ENCODE assay signal across 11 cellular contexts in the genomic region with DNA sequence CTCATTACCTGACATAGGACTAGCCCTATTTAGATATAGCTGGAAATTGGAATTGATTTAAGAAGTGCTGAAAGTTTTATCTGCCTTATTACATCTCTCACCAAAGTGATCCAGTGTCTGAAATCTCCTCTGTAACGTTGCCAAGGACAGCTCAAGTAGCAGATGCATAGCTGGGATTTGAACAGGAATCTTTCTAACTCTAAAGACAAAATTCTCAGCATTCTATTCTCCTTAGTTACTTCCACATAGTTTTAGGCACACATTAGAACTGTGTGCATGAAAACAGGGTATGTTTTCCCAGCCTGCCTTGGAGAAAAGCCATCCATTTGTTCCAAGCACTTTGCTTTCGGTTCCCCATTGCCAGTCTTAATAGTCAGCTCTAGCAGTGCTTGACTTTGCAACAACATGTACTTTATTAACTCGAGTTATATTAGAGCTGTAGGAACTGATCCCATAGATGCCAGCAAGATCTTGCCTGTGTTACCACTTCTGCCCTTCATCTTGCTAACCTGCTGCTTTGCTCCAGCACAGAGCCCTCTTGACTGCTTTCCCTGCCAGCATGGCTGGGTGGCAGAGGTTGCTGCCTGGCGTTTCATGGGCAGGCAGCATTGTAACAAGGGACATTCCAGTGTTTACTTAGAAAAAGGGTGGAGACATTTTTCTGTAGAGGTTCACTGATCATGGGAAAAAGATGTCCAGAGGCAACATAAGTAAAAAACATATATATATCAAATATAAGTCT. TPM values are rescaled to one million over a fixed set of nuclear protein-coding genes. Genes with fewer than 3 reads are reported as not detected.
DNase-seq lines count a peak whose midpoint lies in the region; ATAC-seq, FAIRE-seq and TF ChIP-seq lines count a peak whose summit lies in the region.
"Had no signal": no experiment of that assay in that cellular context is flagged by ENCODE, and none has a peak within 500 bp of the region (broad histone marks: within the 10 kb centered on the region; RNA-seq: fewer than 3 reads in every experiment).

No MANE protein-coding gene starts in this region.

- H2AK5ac ChIP-seq in IMR-90 (ENCODE audit: low read depth, low read length) (peak overlapping the region; percentile 37), H1 (ENCODE audit: low read depth, low read length) (no peak overlapping the region)

- no peak overlapping the region for H3K27ac Mint-ChIP-seq in CD14-positive monocyte
- H3K27ac Mint-ChIP-seq: activated T-helper 17 cell treated with anti-CD3 and anti-CD28 coated beads, Interleukin-2, amount 50 U/mL, for 72 hours; CD8-positive, alpha-beta T cell; stimulated activated memory B cell treated with anti-CD40 and anti-IgM and Interleukin-4, amounts not matched to agents 10 μg/mL and 1 μg/mL and 100 μg/mL, for 72 hours had no signal

- ATAC-seq in IMR-90 (ENCODE audit: low read depth) (peak; percentile 70), body of pancreas (no peak)
- ATAC-seq: activated T-helper 17 cell treated with anti-CD3 and anti-CD28 coated beads, Interleukin-2, amount 50 U/mL, for 72 hours; CD8-positive, alpha-beta T cell; stimulated activated memory B cell treated with anti-CD40 and anti-IgM and Interleukin-4, amounts not matched to agents 10 μg/mL and 1 μg/mL and 100 μg/mL, for 72 hours had no signal

- H2BK15ac ChIP-seq in IMR-90 (ENCODE audit: low read depth, low read length): peak overlapping the region; percentile 60; the same call in 1 of the 3 replicates
- H2BK15ac ChIP-seq in H1 (ENCODE audit: low read length): no peak overlapping the region

- H3K36me3 ChIP-seq in IMR-90 (ENCODE audit: control insufficient read depth, insufficient read depth, low read length): no peaks in the 10 kb centered on the region
- H3K36me3 ChIP-seq in H1 (ENCODE audit: control insufficient read depth in 2 of 4, insufficient read depth in 4 of 4, low read length in 3 of 4): no peaks in the 10 kb centered on the region
- H3K36me3 ChIP-seq in body of pancreas (replicated peaks in 1 of 2; ENCODE audit: insufficient read depth in 1 of 2, low read depth in 2 of 2): no peaks in the 10 kb centered on the region

- H3K36me3 Mint-ChIP-seq in CD14-positive monocyte: no peaks in the 10 kb centered on the region
- H3K36me3 Mint-ChIP-seq: CD8-positive, alpha-beta T cell; stimulated activated memory B cell treated with anti-CD40 and anti-IgM and Interleukin-4, amounts not matched to agents 10 μg/mL and 1 μg/mL and 100 μg/mL, for 72 hours had no signal

- H3K4ac ChIP-seq in IMR-90 (ENCODE audit: low read depth, low read length) (peak overlapping the region; percentile 31; the same call in 1 of the 2 replicates), H1 (replicated peaks; ENCODE audit: insufficient read length, low read depth, low read length) (no peak overlapping the region)

- CTCF ChIA-PET in IMR-90 (lab: Yijun Ruan, JAX) (interaction anchor here (0.5 kb wide), 1 partner anchor 31 kb away, joined by 5 read pairs; no protein-coding TSS in a partner anchor), H1 (lab: Charles Lee; ENCODE audit: partially characterized antibody) (no interaction called here)

- H3K79me1 ChIP-seq in IMR-90 (ENCODE audit: low read depth in 1 of 2, low read length in 2 of 2) (no peaks in the 10 kb centered on the region), H1 (ENCODE audit: low read depth, low read length) (no peaks in the 10 kb centered on the region)

- TF ChIP-seq POLR2A in IMR-90 (IDR thresholded peaks at IDR 0.05; ENCODE audit: low read depth, low read length) (no peak), H1 (IDR thresholded peaks at IDR 0.05; ENCODE audit: control extremely low read depth in 1 of 2, low read depth in 2 of 2, low read length in 2 of 2) (no peak), body of pancreas (IDR thresholded peaks at IDR 0.05) (no peak)

- H4K5ac ChIP-seq in IMR-90 (ENCODE audit: low read depth, low read length): no peak overlapping the region; the same call in 1 of the 2 replicates
- no peak overlapping the region for H4K5ac ChIP-seq in H1 (ENCODE audit: insufficient read length, low read depth, low read length)

- H3K9me3 Mint-ChIP-seq in CD14-positive monocyte: peaks cover 0 to 3% (median 0%) of the 10 kb centered on the region in 7 donors
- H3K9me3 Mint-ChIP-seq: activated T-helper 17 cell treated with anti-CD3 and anti-CD28 coated beads, Interleukin-2, amount 50 U/mL, for 72 hours; CD8-positive, alpha-beta T cell had no signal

- no peak for FAIRE-seq in H1 (lab: Jason Lieb, UNC)

- dilution Hi-C loops in IMR-90 (cut with HindIII; ENCODE audit: low sequenced_read_pairs, unreplicated experiment): no loop called here

- peak overlapping the region; percentile 59 for H2BK120ac ChIP-seq in IMR-90 (ENCODE audit: low read depth, low read length)
- no peak overlapping the region for H2BK120ac ChIP-seq in H1 (replicated peaks; ENCODE audit: low read depth, low read length)

- H3K79me2 ChIP-seq in H1 (ENCODE audit: control insufficient read depth in 1 of 2, insufficient read depth in 2 of 2, low read length in 2 of 2): no peaks in the 10 kb centered on the region

- peak overlapping the region; percentile 63; the same call in 1 of the 2 replicates for H3K23ac ChIP-seq in IMR-90 (ENCODE audit: low read depth, low read length)
- H3K23ac ChIP-seq in H1 (ENCODE audit: insufficient read length): no peak overlapping the region

- H3K4me3 ChIP-seq in IMR-90 (ENCODE audit: insufficient read depth, low read depth, low read length) (no peak overlapping the region), H1 (ENCODE audit: extremely low read depth in 1 of 4, insufficient read depth in 2 of 4, low read depth in 3 of 4, low read length in 4 of 4) (no peak overlapping the region), body of pancreas (no peak overlapping the region)

- H3K4me2 ChIP-seq in IMR-90 (ENCODE audit: low read depth, low read length) (peak overlapping the region; percentile 65), H1 (ENCODE audit: insufficient read depth in 1 of 2, low read depth in 2 of 2, low read length in 2 of 2) (no peak overlapping the region)

- TF ChIP-seq CTCF in IMR-90 (conservative IDR thresholded peaks at IDR 0.05; ENCODE audit: low read depth, low read length) (no peak), H1 (IDR thresholded peaks at IDR 0.05; ENCODE audit: control extremely low read depth in 1 of 3, insufficient read depth in 1 of 3, low read depth in 1 of 3, low read length in 3 of 3) (no peak), CD14-positive monocyte (IDR thresholded peaks at IDR 0.05) (no peak), body of pancreas (IDR thresholded peaks at IDR 0.05) (no peak)

- no CpG with 5 or more reads among the region's 4 CpGs for WGBS in IMR-90 (ENCODE audit: extremely low coverage in 2 of 2, insufficient read length in 1 of 2), 2 experiments
- WGBS in H1 (ENCODE audit: extremely low coverage in 1 of 2, insufficient coverage in 1 of 2, insufficient read length in 1 of 2, insufficient replicate concordance in 2 of 2, low coverage in 1 of 2, low lambda C conversion rate in 2 of 2, missing lambda C conversion rate in 1 of 2), 2 experiments: 81% methylated on average over 4 of the region's 4 CpGs; no CpG with 5 or more reads in 1 of the 2 experiments
- WGBS in body of pancreas, 2 donors: 52 to 54% methylated on average over 4 of the region's 4 CpGs

- peak overlapping the region; percentile 85 for H2AFZ ChIP-seq in IMR-90 (replicated peaks; ENCODE audit: low read length, poor library complexity)
- peak overlapping the region; percentile 80; the same call in 1 of the 2 replicates for H2AFZ ChIP-seq in H1 (ENCODE audit: low read length)

- H2AK9ac ChIP-seq in IMR-90 (replicated peaks; ENCODE audit: low read depth, low read length, poor library complexity): peak overlapping the region; percentile 11

- 0 out of 2 replicates have a peak overlapping the region, but pooled peaks have one; percentile 14 for H4K91ac ChIP-seq in IMR-90 (ENCODE audit: insufficient read depth, low read depth, low read length)
- no peak overlapping the region for H4K91ac ChIP-seq in H1 (replicated peaks; ENCODE audit: insufficient read length, low read length)

- H3K27me3 ChIP-seq in IMR-90 (ENCODE audit: control insufficient read depth, insufficient read depth, low read length) (no peaks in the 10 kb centered on the region), H1 (replicated peaks in 1 of 4; ENCODE audit: control insufficient read depth in 3 of 4, extremely low read depth in 1 of 4, insufficient read depth in 3 of 4, low read length in 3 of 4) (no peaks in the 10 kb centered on the region), body of pancreas (no peaks in the 10 kb centered on the region)

- peaks cover 7% of the 10 kb centered on the region for H3K4me1 ChIP-seq in IMR-90 (ENCODE audit: control insufficient read depth, insufficient read depth, low read length)
- no peaks in the 10 kb centered on the region for H3K4me1 ChIP-seq in H1 (replicated peaks in 1 of 4; ENCODE audit: control insufficient read depth in 3 of 4, insufficient read depth in 4 of 4, low read length in 3 of 4)
- H3K4me1 ChIP-seq in body of pancreas: peaks cover 9% of the 10 kb centered on the region

- H3K4me1 Mint-ChIP-seq in CD14-positive monocyte: no peaks in the 10 kb centered on the region
- H3K4me1 Mint-ChIP-seq: activated T-helper 17 cell treated with anti-CD3 and anti-CD28 coated beads, Interleukin-2, amount 50 U/mL, for 72 hours; stimulated activated memory B cell treated with anti-CD40 and anti-IgM and Interleukin-4, amounts not matched to agents 10 μg/mL and 1 μg/mL and 100 μg/mL, for 72 hours had no signal

- no peak overlapping the region for H3K9ac ChIP-seq in IMR-90 (ENCODE audit: low read depth, low read length)
- no peak overlapping the region for H3K9ac ChIP-seq in H1 (replicated peaks in 1 of 4; ENCODE audit: extremely low read depth in 1 of 4, low read depth in 3 of 4, low read length in 3 of 4)

- in situ Hi-C loops in IMR-90 (cut with MboI; ENCODE audit: low sequenced_read_pairs): no loop called here

- BruUV-seq in IMR-90 (replicated peaks; lab: Mats Ljungman, UMichigan): no TSS peak

- TF ChIP-seq EP300 in H1 (IDR thresholded peaks at IDR 0.05; ENCODE audit: borderline replicate concordance in 1 of 2, low read depth in 2 of 2, low read length in 2 of 2): no peak

- intact Hi-C loops in IMR-90 (cut with micrococcal nuclease) (no loop called here), CD14-positive monocyte (cut with micrococcal nuclease) (no loop called here), body of pancreas (cut with DNase I) (no loop called here)

- H3K14ac ChIP-seq in IMR-90 (replicated peaks; ENCODE audit: low read depth, low read length) (peak overlapping the region; percentile 50), H1 (ENCODE audit: insufficient read length) (no peak overlapping the region)

- peaks cover 14 to 21% (median 20%) of the 10 kb centered on the region in 3 donors for H3K27me3 Mint-ChIP-seq in CD14-positive monocyte (ENCODE audit: low read depth in 3 of 3)

- H3K56ac ChIP-seq in IMR-90 (ENCODE audit: extremely low read depth, insufficient read depth, low read length) (no peak overlapping the region), H1 (replicated peaks; ENCODE audit: insufficient read length, low read depth, low read length) (no peak overlapping the region)

- H3K9me3 ChIP-seq in IMR-90 (ENCODE audit: control insufficient read depth, insufficient read depth, low read length): no peaks in the 10 kb centered on the region
- H3K9me3 ChIP-seq in H1 (ENCODE audit: insufficient read depth in 2 of 2, low read depth in 1 of 2, low read length in 1 of 2): no peaks in the 10 kb centered on the region
- H3K9me3 ChIP-seq in body of pancreas: no peaks in the 10 kb centered on the region

- H2BK5ac ChIP-seq in IMR-90 (ENCODE audit: low read depth, low read length, poor library complexity, severe bottlenecking) (peak overlapping the region; percentile 40), H1 (ENCODE audit: low read depth, low read length) (no peak overlapping the region)

- POLR2A ChIA-PET in IMR-90 (lab: Charles Lee; ENCODE audit: unreplicated experiment): no interaction called here
- POLR2A ChIA-PET in H1 (lab: Charles Lee; ENCODE audit: partially characterized antibody): no interaction called here

- H3K18ac ChIP-seq in IMR-90 (ENCODE audit: low read depth, low read length) (peak overlapping the region; percentile 89; the same call in 1 of the 2 replicates), H1 (ENCODE audit: extremely low read depth, low read length) (no peak overlapping the region)

- peak overlapping the region; percentile 75; the same call in 1 of the 2 replicates for H3K27ac ChIP-seq in IMR-90 (ENCODE audit: insufficient read depth, low read length)
- no peak overlapping the region for H3K27ac ChIP-seq in H1 (ENCODE audit: low read depth, low read length)
- no peak overlapping the region for H3K27ac ChIP-seq in body of pancreas

- TF ChIP-seq RAD21 in IMR-90 (IDR thresholded peaks at IDR 0.05; ENCODE audit: low read length) (no peak), H1 (IDR thresholded peaks at IDR 0.05 in 1 of 2, conservative IDR thresholded peaks at IDR 0.05 in 1 of 2; ENCODE audit: low read depth in 2 of 2, low read length in 2 of 2) (no peak)

- H3K4me3 Mint-ChIP-seq in CD14-positive monocyte: no peak overlapping the region
- H3K4me3 Mint-ChIP-seq: activated T-helper 17 cell treated with anti-CD3 and anti-CD28 coated beads, Interleukin-2, amount 50 U/mL, for 72 hours; CD8-positive, alpha-beta T cell; stimulated activated memory B cell treated with anti-CD40 and anti-IgM and Interleukin-4, amounts not matched to agents 10 μg/mL and 1 μg/mL and 100 μg/mL, for 72 hours had no signal

- no peak overlapping the region for H2BK12ac ChIP-seq in H1 (ENCODE audit: low read depth, low read length)

- H4K8ac ChIP-seq in IMR-90 (ENCODE audit: low read depth in 2 of 2, low read length in 2 of 2): peak overlapping the region in 1 of 2 experiments; percentile 76; a peak in 2 of 4 replicates
- no peak overlapping the region for H4K8ac ChIP-seq in H1 (ENCODE audit: extremely low read depth, insufficient read depth, low read length)

- H3K23me2 ChIP-seq in H1 (ENCODE audit: low read depth, low read length): no peaks in the 10 kb centered on the region

- peak overlapping the region; percentile 59; the same call in 1 of the 2 replicates for H2BK20ac ChIP-seq in IMR-90 (ENCODE audit: low read depth, low read length)
- H2BK20ac ChIP-seq in H1 (ENCODE audit: low read length): no peak overlapping the region

- peak; percentile 48 for DNase-seq in AG08396 (ENCODE audit: low spot score)
- peak; percentile 69 for DNase-seq in IMR-90
- no peak for DNase-seq in H1 (ENCODE audit: low read depth in 1 of 2, low spot score in 2 of 2)
- DNase-seq in midbrain (lab: John Stamatoyannopoulos, UW): peak; percentile 18
- no peak for DNase-seq in NCI-H2081 (lab: John Stamatoyannopoulos, UW)
- DNase-seq in D341Med (ENCODE audit: low spot score): no peak
- no peak for DNase-seq in CD14-positive monocyte (ENCODE audit: low spot score)
- DNase-seq in body of pancreas: no peak
- DNase-seq: CD8-positive, alpha-beta T cell had no signal

- H4K20me1 ChIP-seq in IMR-90 (ENCODE audit: insufficient read depth, low read length): no peaks in the 10 kb centered on the region
- H4K20me1 ChIP-seq in H1 (replicated peaks in 1 of 2; ENCODE audit: control insufficient read depth in 1 of 2, insufficient read depth in 2 of 2, low read length in 2 of 2): no peaks in the 10 kb centered on the region

- H3K9me1 ChIP-seq in IMR-90 (ENCODE audit: insufficient read depth, low read length): peaks cover 5% of the 10 kb centered on the region

RNA-seq across cellular contexts. Expression of a gene that starts 56.1 kb away (rescaled TPM):
- total RNA-seq in IMR-90 (2012; rRNA removed): not detected in 2 replicates
- not detected in 2 replicates for polyA plus RNA-seq in IMR-90 (2012; rRNA removed)
- polyA plus RNA-seq in IMR-90 (2012; cell fraction: cytosol; rRNA removed): not detected in 2 replicates
- not detected in 2 replicates for polyA plus RNA-seq in IMR-90 (2012; cell fraction: nucleus; rRNA removed; ENCODE audit: low replicate concordance)
- not detected in 2 replicates for total RNA-seq in H1 (2021; fragmentation: NEBNext Ultra II Directional; extraction: Animal tissue kit (Norgen Biotek cat#: 25700))
- not detected in 2 replicates for polyA plus RNA-seq in H1 (2011; rRNA removed)
- polyA plus RNA-seq in H1 (2011; cell fraction: cytosol; rRNA removed): 0.05 TPM
- not detected for polyA plus RNA-seq in H1 (2011; cell fraction: nucleus; rRNA removed)
- polyA plus RNA-seq in H1 (2012, experiment 1 of 2): 0.13 TPM in 1 of 4 replicates, not detected in the others
- not detected for polyA plus RNA-seq in H1 (2012, experiment 2 of 2)
- polyA plus RNA-seq in H1 (2013, experiment 1 of 2): not detected
- not detected for polyA plus RNA-seq in H1 (2013, experiment 2 of 2)
- not detected in 2 replicates for polyA minus RNA-seq in H1 (2011; rRNA and poly(A)+ RNA removed)
- polyA minus RNA-seq in H1 (2011; cell fraction: cytosol; rRNA and poly(A)+ RNA removed): not detected
- polyA minus RNA-seq in H1 (2011; cell fraction: nucleus; rRNA and poly(A)+ RNA removed): not detected
- polyA plus RNA-seq in CD14-positive monocyte: not detected
- total RNA-seq in body of pancreas: under 1 TPM in 1 of 2 donors, not detected in 1; 0.26 TPM
- total RNA-seq: CD8-positive, alpha-beta T cell had no signal

Comparison
In these comparisons a context has a peak if more than half of its experiments do, and no peak if none do; other contexts are left out.
1. DNase-seq: peak in AG08396 (single experiment), IMR-90 (single experiment) and midbrain (single experiment); none in H1 (0 of 2), NCI-H2081 (0 of 2), D341Med (single experiment), CD14-positive monocyte (single experiment) and body of pancreas (0 of 4).